In the genomic region with DNA sequence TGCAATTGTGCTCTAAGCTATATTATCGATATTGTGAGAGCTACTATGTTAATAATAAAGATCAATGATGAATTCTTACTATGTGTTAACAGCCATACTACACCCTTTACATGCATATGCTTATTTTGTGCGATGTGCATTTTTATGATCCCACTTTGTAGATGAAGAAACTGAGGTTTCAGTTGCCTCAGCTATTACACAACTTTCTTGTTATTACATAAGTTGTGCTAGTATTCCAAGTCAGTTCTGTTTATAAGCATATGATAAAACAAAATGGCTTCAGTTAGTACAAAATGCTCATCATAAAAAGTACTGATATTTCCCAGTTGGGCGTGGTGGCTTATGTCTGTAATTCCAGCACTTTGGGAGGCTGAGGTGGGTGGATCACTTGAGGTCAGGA, we compare ENCODE assay signal across 27 cellular contexts.
"Had no signal": no experiment of that assay in that cellular context is flagged by ENCODE, and none has a peak within 500 bp of the region (broad histone marks: within the 10 kb centered on the region; RNA-seq: fewer than 3 reads in every experiment).

No MANE protein-coding gene starts in this region.

- H3K4me1 ChIP-seq: suprapubic skin, testis, thyroid gland, tibial artery, tibial nerve, transverse colon, upper lobe of left lung, upper lobe of right lung, vagina had no signal

- DNase-seq: stimulated activated CD4-positive, alpha-beta T cell treated with anti-CD3 and anti-CD28 coated beads, Interleukin-2, amount 100 ng/mL, for 48 hours; stimulated activated CD4-positive, alpha-beta T cell treated with anti-CD3 and anti-CD28 coated beads, Interleukin-4, amount 100 ng/mL, for 1 hour; stimulated activated CD4-positive, alpha-beta T cell treated with anti-CD3 and anti-CD28 coated beads, Interleukin-4, amount 100 ng/mL, for 24 hours; stimulated activated CD4-positive, alpha-beta T cell treated with anti-CD3 and anti-CD28 coated beads, Interleukin-4, amount 100 ng/mL, for 4 hours; stimulated activated CD8-positive, alpha-beta memory T cell treated with anti-CD3 and anti-CD28 coated beads, Interleukin-4, amount 100 ng/mL, for 48 hours; stimulated activated naive B cell treated with anti-CD40 and anti-IgM and Interleukin-4, amounts not matched to agents 10 μg/mL and 1 μg/mL and 100 μg/mL, for 72 hours; stimulated activated naive CD4-positive, alpha-beta T cell; stimulated activated naive CD4-positive, alpha-beta T cell treated with Interleukin-2 at 50 U/mL for 16 hours; stimulated activated naive CD8-positive, alpha-beta T cell treated with anti-CD3 and anti-CD28 coated beads, Interleukin-15, amount 100 ng/mL, for 72 hours; stimulated activated naive CD8-positive, alpha-beta T cell treated with anti-CD3 and anti-CD28 coated beads, Interleukin-15, Interleukin-2, amounts not matched to agents 100 U/mL and 50 U/mL, for 24 hours; stomach; substantia nigra; testis; thyroid gland; tibial artery; transverse colon; trophoblast cell; upper lobe of left lung; upper lobe of right lung; uterus had no signal

- FAIRE-seq: urothelium cell line had no signal

- ATAC-seq: stimulated activated effector memory CD8-positive, alpha-beta T cell treated with anti-CD3 and anti-CD28 coated beads, Interleukin-12 subunit alpha, Interleukin-12 subunit beta, amount 100 ng/mL, for 72 hours; stimulated activated memory B cell treated with anti-CD40 and anti-IgM and Interleukin-4, amounts not matched to agents 10 μg/mL and 1 μg/mL and 100 μg/mL, for 72 hours; stimulated activated naive B cell treated with anti-CD40 and anti-IgM and Interleukin-4, amounts not matched to agents 10 μg/mL and 1 μg/mL and 100 μg/mL, for 72 hours; stimulated activated naive CD8-positive, alpha-beta T cell treated with anti-CD3 and anti-CD28 coated beads, Interleukin-15, amount 100 ng/mL, for 72 hours; stimulated activated naive CD8-positive, alpha-beta T cell treated with anti-CD3 and anti-CD28 coated beads, Interleukin-15, Interleukin-2, amounts not matched to agents 100 U/mL and 50 U/mL, for 24 hours; upper lobe of right lung had no signal

- H3K27me3 ChIP-seq: stomach, suprapubic skin, testis, thyroid gland, tibial artery, tibial nerve, transverse colon, upper lobe of left lung, upper lobe of right lung, uterus, vagina had no signal

- H3K27ac ChIP-seq: stomach, suprapubic skin, testis, thoracic aorta, thyroid gland, tibial artery, tibial nerve, transverse colon, upper lobe of left lung, upper lobe of right lung, uterus, vagina had no signal

- H3K4me3 ChIP-seq: stomach, suprapubic skin, testis, thoracic aorta, thyroid gland, tibial artery, tibial nerve, transverse colon, upper lobe of left lung, upper lobe of right lung, uterus, vagina had no signal

- H3K9me3 ChIP-seq: stomach, suprapubic skin, testis, thoracic aorta, thyroid gland, tibial artery, tibial nerve, transverse colon, upper lobe of left lung, upper lobe of right lung, uterus, vagina had no signal

- H3K36me3 ChIP-seq: stomach, suprapubic skin, thoracic aorta, thyroid gland, tibial artery, tibial nerve, transverse colon, upper lobe of left lung, upper lobe of right lung, uterus, vagina had no signal
